17 cellular contexts compared by ENCODE assay signal in genomic region chr11:46570790-46571398, GRCh38.
"Had no signal": no experiment of that assay in that cellular context is flagged by ENCODE, and none has a peak within 500 bp of the region (broad histone marks: within the 10 kb centered on the region; RNA-seq: fewer than 3 reads in every experiment).

No MANE protein-coding gene starts in this region.

- H3K27me3 ChIP-seq: esophagus muscularis mucosa, hepatocyte, suprapubic skin had no signal

- H3K9me3 ChIP-seq: esophagus muscularis mucosa, suprapubic skin had no signal

- H3K27ac Mint-ChIP-seq: activated CD4-positive, alpha-beta memory T cell treated with anti-CD3 and anti-CD28 coated beads, Interleukin-2, amount 10 ng/mL, durations not matched to agents 7 days and 5 days; memory B cell had no signal

- H3K36me3 ChIP-seq: suprapubic skin had no signal

- H3K4me3 ChIP-seq: coronary artery, esophagus muscularis mucosa, hepatocyte, suprapubic skin had no signal

- H3K9me3 Mint-ChIP-seq: activated CD4-positive, alpha-beta memory T cell treated with anti-CD3 and anti-CD28 coated beads, Interleukin-2, amount 10 ng/mL, durations not matched to agents 7 days and 5 days; memory B cell had no signal

- H3K27me3 Mint-ChIP-seq: activated CD4-positive, alpha-beta memory T cell treated with anti-CD3 and anti-CD28 coated beads, Interleukin-2, amount 10 ng/mL, durations not matched to agents 7 days and 5 days; memory B cell; naive thymus-derived CD8-positive, alpha-beta T cell had no signal

- H3K27ac ChIP-seq: coronary artery, esophagus muscularis mucosa, hepatocyte, suprapubic skin had no signal

- H3K4me3 Mint-ChIP-seq: activated CD4-positive, alpha-beta memory T cell treated with anti-CD3 and anti-CD28 coated beads, Interleukin-2, amount 10 ng/mL, durations not matched to agents 7 days and 5 days; memory B cell had no signal

- DNase-seq: activated CD4-positive, alpha-beta memory T cell treated with anti-CD3 and anti-CD28 coated beads, Interleukin-2, amount 10 ng/mL, durations not matched to agents 7 days and 5 days; activated naive CD4-positive, alpha-beta T cell; caudate nucleus; naive thymus-derived CD8-positive, alpha-beta T cell; occipital lobe; stimulated activated CD4-positive, alpha-beta T cell treated with anti-CD3 and anti-CD28 coated beads, Interleukin-15, amount 100 ng/mL, for 24 hours; stimulated activated CD4-positive, alpha-beta T cell treated with anti-CD3 and anti-CD28 coated beads, Interleukin-4, amount 100 ng/mL, for 1 hour; stimulated activated naive CD4-positive, alpha-beta T cell; T-helper 1 cell; T1000; trophoblast cell had no signal

- ATAC-seq: left lobe of liver; naive thymus-derived CD8-positive, alpha-beta T cell had no signal
